ENCODE assay signal across 27 cellular contexts in genomic region chr1:68801440-68801839, GRCh38.
"Had no signal": no experiment of that assay in that cellular context is flagged by ENCODE, and none has a peak within 500 bp of the region (broad histone marks: within the 10 kb centered on the region; RNA-seq: fewer than 3 reads in every experiment).

No MANE protein-coding gene starts in this region.

- H3K36me3 ChIP-seq: colonic mucosa, esophagus muscularis mucosa, esophagus squamous epithelium, gastrocnemius medialis, gastroesophageal sphincter, heart left ventricle, heart right ventricle had no signal

- H3K27me3 ChIP-seq: colonic mucosa, dorsolateral prefrontal cortex, esophagus muscularis mucosa, esophagus squamous epithelium, foreskin keratinocyte, gastrocnemius medialis, gastroesophageal sphincter, heart left ventricle, heart right ventricle had no signal

- H3K27ac ChIP-seq: colonic mucosa, coronary artery, dorsolateral prefrontal cortex, epithelial cell of prostate, esophagus muscularis mucosa, esophagus squamous epithelium, foreskin keratinocyte, gastrocnemius medialis, gastroesophageal sphincter, heart left ventricle, heart right ventricle had no signal

- H3K4me1 ChIP-seq: colonic mucosa, esophagus muscularis mucosa, foreskin keratinocyte, gastrocnemius medialis, heart left ventricle had no signal

- H3K9me3 ChIP-seq: colonic mucosa, esophagus muscularis mucosa, esophagus squamous epithelium, gastrocnemius medialis, gastroesophageal sphincter, heart left ventricle, heart right ventricle had no signal

- H3K4me3 ChIP-seq: colonic mucosa, coronary artery, dorsolateral prefrontal cortex, esophagus muscularis mucosa, esophagus squamous epithelium, gastrocnemius medialis, gastroesophageal sphincter, heart left ventricle, heart right ventricle had no signal

- ATAC-seq: effector memory CD8-positive, alpha-beta T cell; esophagus mucosa; foreskin keratinocyte; gastrocnemius medialis; gastroesophageal sphincter; heart left ventricle; heart right ventricle had no signal

- FAIRE-seq: colon, endothelial cell of umbilical vein, frontal cortex had no signal

- DNase-seq: colonic mucosa; cortex of kidney; dermis blood vessel endothelial cell; dorsolateral prefrontal cortex; effector CD4-positive, alpha-beta T cell; effector CD8-positive, alpha-beta T cell; effector memory CD4-positive, alpha-beta T cell; effector memory CD8-positive, alpha-beta T cell; endodermal cell; erythroblast; esophagus squamous epithelium; foreskin fibroblast; foreskin keratinocyte; foreskin melanocyte; gastrocnemius medialis; glutamatergic neuron; head of caudate nucleus; heart left ventricle; heart right ventricle had no signal
